1 cellular context compared by ENCODE assay signal in genomic region chr12:7037411-7037810, GRCh38. TPM values are rescaled to one million over a fixed set of nuclear protein-coding genes. Genes with fewer than 3 reads are reported as not detected.
"Had no signal": no experiment of that assay in that cellular context is flagged by ENCODE, and none has a peak within 500 bp of the region (broad histone marks: within the 10 kb centered on the region; RNA-seq: fewer than 3 reads in every experiment).

No MANE protein-coding gene starts in this region.

RNA-seq across cellular contexts. Expression of gene C1S, which starts 23.1 kb away (rescaled TPM):
- polyA plus RNA-seq: naive thymus-derived CD4-positive, alpha-beta T cell had no signal
